8 cellular contexts compared by ENCODE assay signal in the genomic region with DNA sequence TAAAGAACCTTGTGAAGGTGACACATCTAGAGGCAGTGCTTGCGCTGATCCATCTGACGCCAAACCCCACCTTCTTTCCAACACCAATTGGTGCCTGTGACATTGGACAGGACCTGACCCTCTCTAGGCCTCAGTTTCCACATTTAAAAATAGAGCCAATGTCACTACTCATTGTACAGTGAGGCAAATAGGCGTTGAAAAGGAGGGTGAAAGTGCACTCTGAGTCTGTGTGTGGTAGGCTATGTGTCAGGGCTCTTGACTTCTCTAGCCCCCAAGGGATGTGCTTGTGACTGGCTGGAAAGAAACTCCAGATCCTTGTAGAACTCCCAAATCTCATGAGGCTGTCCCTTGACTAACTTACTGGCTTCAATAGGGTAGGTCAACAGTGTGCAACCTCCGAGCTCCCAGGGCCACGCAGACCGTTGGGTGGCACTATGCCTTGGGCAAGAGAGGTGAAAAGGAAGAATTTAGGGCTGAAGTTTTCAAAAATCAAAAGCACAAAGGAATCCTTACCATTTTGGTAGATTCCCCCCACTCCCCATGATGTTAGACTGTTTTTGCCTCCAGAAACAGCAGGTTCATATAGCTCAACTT. TPM values are rescaled to one million over a fixed set of nuclear protein-coding genes. Genes with fewer than 3 reads are reported as not detected.
A peak's percentile ranks its signal among the peaks of the same experiment; 100 is the strongest.
DNase-seq lines count a peak whose midpoint lies in the region; ATAC-seq lines count a peak whose summit lies in the region.

No MANE protein-coding gene starts in this region.

- peaks cover 31% of the 10 kb centered on the region for H3K36me3 Mint-ChIP-seq in activated CD4-positive, alpha-beta T cell treated with anti-CD3 and anti-CD28 coated beads for 36 hours (ENCODE audit: low read depth)
- H3K36me3 Mint-ChIP-seq in stimulated activated naive B cell treated with anti-CD40 and anti-IgM and Interleukin-4, amounts not matched to agents 10 μg/mL and 1 μg/mL and 100 μg/mL, for 72 hours: peaks cover 24 to 38% of the 10 kb centered on the region in 2 donors

- H3K27me3 Mint-ChIP-seq in activated CD4-positive, alpha-beta T cell treated with anti-CD3 and anti-CD28 coated beads for 36 hours: no peaks in the 10 kb centered on the region
- H3K27me3 Mint-ChIP-seq in stimulated activated naive B cell treated with anti-CD40 and anti-IgM and Interleukin-4, amounts not matched to agents 10 μg/mL and 1 μg/mL and 100 μg/mL, for 72 hours: no peaks in the 10 kb centered on the region

- ATAC-seq in activated CD4-positive, alpha-beta T cell treated with anti-CD3 and anti-CD28 coated beads for 36 hours: peak; percentile 7
- peak; percentile 2 to 9 for ATAC-seq in stimulated activated naive B cell treated with anti-CD40 and anti-IgM and Interleukin-4, amounts not matched to agents 10 μg/mL and 1 μg/mL and 100 μg/mL, for 72 hours (replicated peaks)
- no peak for ATAC-seq in GM21526 (IDR thresholded peaks at IDR 0.05; ENCODE audit: low FRiP score, unreplicated experiment)

- peak overlapping the region; percentile 92 for H3K4me3 Mint-ChIP-seq in activated CD4-positive, alpha-beta T cell treated with anti-CD3 and anti-CD28 coated beads for 36 hours
- peak overlapping the region; percentile 89 to 96 for H3K4me3 Mint-ChIP-seq in stimulated activated naive B cell treated with anti-CD40 and anti-IgM and Interleukin-4, amounts not matched to agents 10 μg/mL and 1 μg/mL and 100 μg/mL, for 72 hours

- peak overlapping the region; percentile 94 for H3K27ac Mint-ChIP-seq in activated CD4-positive, alpha-beta T cell treated with anti-CD3 and anti-CD28 coated beads for 36 hours
- peak overlapping the region; percentile 95 for H3K27ac Mint-ChIP-seq in stimulated activated naive B cell treated with anti-CD40 and anti-IgM and Interleukin-4, amounts not matched to agents 10 μg/mL and 1 μg/mL and 100 μg/mL, for 72 hours

- CTCF ChIA-PET in activated CD4-positive, alpha-beta T cell treated with anti-CD3 and anti-CD28 coated beads for 36 hours (lab: Charles Lee): interaction anchor here (0.6 to 2.9 kb wide), 12 partner anchors 10 to 692 kb away, joined by 3 to 11 read pairs (median 4); no protein-coding TSS in a partner anchor

- POLR2A ChIA-PET in activated CD4-positive, alpha-beta T cell treated with anti-CD3 and anti-CD28 coated beads for 36 hours (lab: Charles Lee): interaction anchor here (0.6 to 1.7 kb wide), 4 partner anchors 18 to 201 kb away, joined by 3 to 7 read pairs (median 5); a partner anchor contains a TSS

- no peaks in the 10 kb centered on the region for H3K9me3 Mint-ChIP-seq in activated CD4-positive, alpha-beta T cell treated with anti-CD3 and anti-CD28 coated beads for 36 hours (ENCODE audit: low read depth)
- H3K9me3 Mint-ChIP-seq in stimulated activated naive B cell treated with anti-CD40 and anti-IgM and Interleukin-4, amounts not matched to agents 10 μg/mL and 1 μg/mL and 100 μg/mL, for 72 hours: no peaks in the 10 kb centered on the region

- intact Hi-C loops in activated CD4-positive, alpha-beta T cell treated with anti-CD3 and anti-CD28 coated beads for 36 hours (cut with DNase I, micrococcal nuclease): loop anchor here in 1 of 2 experiments (5.0 kb wide), 1 partner anchor 295 kb away; a partner anchor contains a TSS

- peaks cover 35% of the 10 kb centered on the region for H3K36me3 ChIP-seq in adipocyte (ENCODE audit: control insufficient read depth, insufficient read depth, low read length, severe bottlenecking)

- H3K9ac ChIP-seq in adipocyte (ENCODE audit: low read length): peak overlapping the region; percentile 99

- H3K27me3 ChIP-seq in adipocyte (replicated peaks; ENCODE audit: control insufficient read depth, insufficient read depth, low read length): no peaks in the 10 kb centered on the region

- DNase-seq in activated CD4-positive, alpha-beta T cell treated with anti-CD3 and anti-CD28 coated beads for 36 hours: no peak
- no peak for DNase-seq in activated CD4-positive, alpha-beta T cell treated with anti-CD3 and anti-CD28 coated beads for 4 hours
- no peak for DNase-seq in adipocyte (ENCODE audit: low read depth)
- no peak for DNase-seq in stimulated activated naive B cell treated with anti-CD40 and anti-IgM and Interleukin-4, amounts not matched to agents 10 μg/mL and 1 μg/mL and 100 μg/mL, for 72 hours
- DNase-seq in occipital lobe (lab: John Stamatoyannopoulos, UW): no peak
- DNase-seq in SIG-M5 treated with dmso at 0.1 percent for 504 hours (lab: John Stamatoyannopoulos, UW; ENCODE audit: unreplicated experiment): no peak

- H3K9me3 ChIP-seq in adipocyte (ENCODE audit: control insufficient read depth, low read length) (no peaks in the 10 kb centered on the region), iPS-18c (ENCODE audit: control insufficient read depth, insufficient read depth, low read length) (no peaks in the 10 kb centered on the region)

- H3K4me3 ChIP-seq in adipocyte (ENCODE audit: low read length): peak overlapping the region; percentile 96
- peak overlapping the region; percentile 87 for H3K4me3 ChIP-seq in iPS-18c (ENCODE audit: insufficient read depth, low read depth, low read length)

- peaks cover 31% of the 10 kb centered on the region for H3K4me1 Mint-ChIP-seq in activated CD4-positive, alpha-beta T cell treated with anti-CD3 and anti-CD28 coated beads for 36 hours
- H3K4me1 Mint-ChIP-seq in stimulated activated naive B cell treated with anti-CD40 and anti-IgM and Interleukin-4, amounts not matched to agents 10 μg/mL and 1 μg/mL and 100 μg/mL, for 72 hours: peaks cover 18 to 35% of the 10 kb centered on the region in 2 donors

- H3K4me1 ChIP-seq in adipocyte (ENCODE audit: control insufficient read depth, insufficient read depth, low read length): peaks cover 35% of the 10 kb centered on the region

RNA-seq across cellular contexts. Expression of a gene that starts 0.7 kb away (rescaled TPM):
- 10 to 100 TPM; 39.3 to 49.7 TPM for total RNA-seq in activated CD4-positive, alpha-beta T cell treated with anti-CD3 and anti-CD28 coated beads for 36 hours
- 64.6 TPM for total RNA-seq in occipital lobe

RNA-seq across cellular contexts. Expression of a gene that starts 17.5 kb away (rescaled TPM):
- total RNA-seq in activated CD4-positive, alpha-beta T cell treated with anti-CD3 and anti-CD28 coated beads for 36 hours: 10 to 100 TPM; 75.7 to 93.3 TPM
- total RNA-seq in occipital lobe: 37.9 TPM

RNA-seq across cellular contexts. Expression of a gene that starts 30.5 kb away (rescaled TPM):
- total RNA-seq in activated CD4-positive, alpha-beta T cell treated with anti-CD3 and anti-CD28 coated beads for 36 hours: 100 to 1,000 TPM; 313 to 319 TPM
- 43.8 TPM for total RNA-seq in occipital lobe

RNA-seq across cellular contexts. Expression of a gene that starts 34.2 kb away (rescaled TPM):
- 10 to 100 TPM; 61.6 to 83.4 TPM for total RNA-seq in activated CD4-positive, alpha-beta T cell treated with anti-CD3 and anti-CD28 coated beads for 36 hours
- total RNA-seq in occipital lobe: 8.0 TPM

RNA-seq across cellular contexts. Expression of a gene that starts 49.2 kb away (rescaled TPM):
- 1 to 10 TPM; 5.4 to 6.2 TPM for total RNA-seq in activated CD4-positive, alpha-beta T cell treated with anti-CD3 and anti-CD28 coated beads for 36 hours
- total RNA-seq in occipital lobe: 6.4 TPM
